Comparison of ENCODE assay signal across 9 cellular contexts in the genomic region with DNA sequence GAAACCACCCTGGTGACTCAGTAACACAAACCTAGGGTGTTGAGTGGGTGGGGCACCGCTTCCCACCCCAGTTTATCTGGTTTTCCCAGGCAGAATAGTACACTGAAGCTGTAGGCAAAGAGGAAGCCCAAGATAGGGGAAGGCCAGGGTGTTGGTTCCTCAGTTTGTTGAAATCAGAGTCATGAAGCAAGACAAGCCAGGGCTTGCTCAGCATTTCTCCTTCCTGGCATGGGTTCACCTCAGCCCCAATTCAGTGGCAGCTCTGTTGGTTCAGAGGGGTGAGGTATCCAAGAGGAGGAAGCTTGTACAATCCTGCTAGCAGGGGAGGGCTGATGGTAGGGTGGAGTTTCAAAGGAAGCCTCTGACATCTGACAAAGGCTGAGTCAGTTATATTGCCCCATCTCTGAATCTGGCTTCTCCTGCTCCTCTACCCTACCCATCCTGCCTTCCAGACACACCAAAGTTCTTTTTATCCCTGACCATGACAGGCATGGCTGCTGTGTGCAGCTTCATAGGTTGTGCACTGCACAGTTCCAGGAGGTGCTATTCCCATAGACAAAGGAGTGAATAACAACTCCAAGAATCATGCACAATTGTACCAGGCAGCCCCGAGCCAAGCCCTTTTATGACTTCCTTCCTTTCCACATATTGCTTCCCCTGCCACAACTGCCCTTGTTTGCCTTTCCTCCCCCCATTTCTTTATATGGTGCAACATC. TPM values are rescaled to one million over a fixed set of nuclear protein-coding genes. Genes with fewer than 3 reads are reported as not detected.
DNase-seq lines count a peak whose midpoint lies in the region; ATAC-seq and TF ChIP-seq lines count a peak whose summit lies in the region.
"Had no signal": no experiment of that assay in that cellular context is flagged by ENCODE, and none has a peak within 500 bp of the region (broad histone marks: within the 10 kb centered on the region; RNA-seq: fewer than 3 reads in every experiment).

No MANE protein-coding gene starts in this region.

- peaks cover 0 to 4% (median 0%) of the 10 kb centered on the region in 7 donors for H3K9me3 Mint-ChIP-seq in CD14-positive monocyte
- no peaks in the 10 kb centered on the region for H3K9me3 Mint-ChIP-seq in natural killer cell

- H3K36me3 ChIP-seq in effector memory CD4-positive, alpha-beta T cell (ENCODE audit: control insufficient read depth, insufficient read depth, low read length): no peaks in the 10 kb centered on the region

- H3K36me3 Mint-ChIP-seq in CD14-positive monocyte (no peaks in the 10 kb centered on the region), natural killer cell (no peaks in the 10 kb centered on the region)

- ATAC-seq in natural killer cell: peak; percentile 38 to 85 (median 38)
- ATAC-seq in HG03139 (IDR thresholded peaks at IDR 0.05; ENCODE audit: unreplicated experiment): no peak

- intact Hi-C loops in CD14-positive monocyte (cut with micrococcal nuclease) (loop anchor here in 1 of 2 donors (2.0 kb wide), 1 partner anchor 18 kb away; no protein-coding TSS in a partner anchor), natural killer cell (cut with micrococcal nuclease) (no loop called here)

- no peak for TF ChIP-seq CTCF in CD14-positive monocyte (IDR thresholded peaks at IDR 0.05)
- TF ChIP-seq CTCF in epithelial cell of proximal tubule (conservative IDR thresholded peaks at IDR 0.05; ENCODE audit: low read depth, low read length): no peak
- TF ChIP-seq CTCF in natural killer cell (IDR thresholded peaks at IDR 0.05): no peak

- H3K4me3 ChIP-seq in epithelial cell of proximal tubule (ENCODE audit: low read depth, low read length): no peak overlapping the region
- no peak overlapping the region for H3K4me3 ChIP-seq in effector memory CD4-positive, alpha-beta T cell (ENCODE audit: insufficient read depth, low read depth, low read length, poor library complexity, severe bottlenecking)

- H3K27me3 ChIP-seq in effector memory CD4-positive, alpha-beta T cell (replicated peaks; ENCODE audit: control insufficient read depth, insufficient read depth, low read length, poor library complexity, severe bottlenecking): no peaks in the 10 kb centered on the region

- H3K27ac ChIP-seq in effector memory CD4-positive, alpha-beta T cell (ENCODE audit: insufficient read depth, low read length, poor library complexity, severe bottlenecking): no peak overlapping the region

- peak; percentile 97 for DNase-seq in CD14-positive monocyte (ENCODE audit: low spot score)
- peak; percentile 99 for DNase-seq in NOMO-1 treated with DMSO at 0.1 percent for 48 hours (lab: John Stamatoyannopoulos, UW; ENCODE audit: unreplicated experiment)
- peak; percentile 49 for DNase-seq in epithelial cell of proximal tubule (ENCODE audit: low read depth)
- no peak for DNase-seq in natural killer cell
- DNase-seq in NCI-H1436 (lab: John Stamatoyannopoulos, UW): no peak
- DNase-seq in dedifferentiated amniotic fluid mesenchymal stem cell (ENCODE audit: extremely low spot score): no peak
- DNase-seq in effector memory CD4-positive, alpha-beta T cell: no peak
- DNase-seq: NCI-H446 treated with DMSO at 0.1 percent for 48 hours had no signal

- H3K27me3 Mint-ChIP-seq in CD14-positive monocyte (ENCODE audit: low read depth in 3 of 3): no peaks in the 10 kb centered on the region
- no peaks in the 10 kb centered on the region for H3K27me3 Mint-ChIP-seq in natural killer cell (ENCODE audit: low read depth in 2 of 2)

- H3K4me1 Mint-ChIP-seq in CD14-positive monocyte (peaks cover 71% of the 10 kb centered on the region), natural killer cell (no peaks in the 10 kb centered on the region)

- H3K4me1 ChIP-seq in effector memory CD4-positive, alpha-beta T cell (ENCODE audit: control insufficient read depth, insufficient read depth, low read length, poor library complexity, severe bottlenecking): no peaks in the 10 kb centered on the region

- H3K27ac Mint-ChIP-seq in CD14-positive monocyte: peak overlapping the region; percentile 95 to 100 (median 99)
- no peak overlapping the region for H3K27ac Mint-ChIP-seq in natural killer cell

- no peaks in the 10 kb centered on the region for H3K9me3 ChIP-seq in effector memory CD4-positive, alpha-beta T cell (ENCODE audit: control insufficient read depth, low read length)

- H3K4me3 Mint-ChIP-seq in CD14-positive monocyte (peak overlapping the region in 1 of 2 donors; percentile 56), natural killer cell (no peak overlapping the region)

RNA-seq across cellular contexts. Expression of gene RAB10, which starts 24.9 kb away (rescaled TPM):
- 100 to 1,000 TPM; 202 to 258 TPM for polyA plus RNA-seq in CD14-positive monocyte
- total RNA-seq in epithelial cell of proximal tubule (90.4 and 154 TPM in 2 replicates), natural killer cell (10 to 100 TPM; 35.8 to 44.2 (median 39.5) TPM)

RNA-seq across cellular contexts. Expression of gene KIF3C, which starts 26.7 kb away (rescaled TPM):
- polyA plus RNA-seq in CD14-positive monocyte: under 1 TPM; 0.28 to 0.47 TPM
- 26.3 and 30.1 TPM in 2 replicates for total RNA-seq in epithelial cell of proximal tubule
- total RNA-seq in natural killer cell: 1 to 10 TPM; 4.4 to 6.8 (median 5.1) TPM

Comparison
In these comparisons a context has a peak if more than half of its experiments do, and no peak if none do; other contexts are left out.
1. DNase-seq: peak in CD14-positive monocyte (single experiment), NOMO-1 treated with DMSO at 0.1 percent for 48 hours (single experiment) and epithelial cell of proximal tubule (single experiment); none in natural killer cell (single experiment), NCI-H1436 (single experiment), dedifferentiated amniotic fluid mesenchymal stem cell (single experiment) and effector memory CD4-positive, alpha-beta T cell (0 of 3).
2. H3K27ac Mint-ChIP-seq: peak in CD14-positive monocyte (7 of 7); none in natural killer cell (0 of 2).